ENCODE assay signal across 10 cellular contexts in the genomic region with DNA sequence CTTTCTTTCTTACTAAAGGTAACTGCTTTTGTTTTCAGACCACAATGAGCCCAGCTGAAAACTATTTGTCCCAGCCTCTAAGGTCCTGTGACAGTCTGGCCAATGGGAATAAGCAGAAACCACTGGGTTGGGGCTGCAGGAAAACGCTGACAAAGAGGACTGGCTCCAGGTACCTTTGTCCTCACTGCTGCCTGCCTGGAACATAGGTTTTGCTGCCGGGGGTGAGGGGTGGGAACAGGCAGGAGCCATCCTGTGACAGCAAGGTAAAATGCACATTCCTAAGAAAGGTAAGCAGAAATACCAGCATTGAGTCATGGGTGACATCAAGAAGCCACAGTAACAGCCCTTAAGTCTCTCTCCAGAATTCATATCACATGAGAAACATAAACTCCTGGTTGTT. TPM values are rescaled to one million over a fixed set of nuclear protein-coding genes. Genes with fewer than 3 reads are reported as not detected.
DNase-seq lines count a peak whose midpoint lies in the region; ATAC-seq and TF ChIP-seq lines count a peak whose summit lies in the region.
"Had no signal": no experiment of that assay in that cellular context is flagged by ENCODE, and none has a peak within 500 bp of the region (broad histone marks: within the 10 kb centered on the region; RNA-seq: fewer than 3 reads in every experiment).

No MANE protein-coding gene starts in this region.

- no peaks in the 10 kb centered on the region for H3K27me3 ChIP-seq in HUES48 (ENCODE audit: control insufficient read depth, insufficient read depth, low read length)
- H3K27me3 ChIP-seq in mammary epithelial cell (ENCODE audit: insufficient read depth, low read length), result no peaks in the 10 kb centered on the region
- no peaks in the 10 kb centered on the region for H3K27me3 ChIP-seq in esophagus squamous epithelium
- no peaks in the 10 kb centered on the region for H3K27me3 ChIP-seq in aorta (ENCODE audit: control insufficient read depth in 1 of 2, insufficient read depth in 2 of 2, low read length in 1 of 2)
- H3K27me3 ChIP-seq: testis had no signal

- peaks cover 17% of the 10 kb centered on the region for H3K4me1 ChIP-seq in HUES48 (ENCODE audit: control insufficient read depth, insufficient read depth, low read length)
- peaks cover 20% of the 10 kb centered on the region for H3K4me1 ChIP-seq in mammary epithelial cell (ENCODE audit: insufficient read depth, low read length)
- peaks cover 0 to 30% (median 6%) of the 10 kb centered on the region in 3 donors for H3K4me1 ChIP-seq in esophagus squamous epithelium
- H3K4me1 ChIP-seq in aorta (ENCODE audit: control insufficient read depth in 1 of 2, insufficient read depth in 2 of 2, low read length in 2 of 2), result no peaks in the 10 kb centered on the region

- no peak for TF ChIP-seq POLR2A in esophagus squamous epithelium (IDR thresholded peaks at IDR 0.05)

- peak overlapping the region; percentile 41 for H3K4me2 ChIP-seq in mammary epithelial cell (ENCODE audit: insufficient read depth, low read depth, low read length)

- H3K4me3 ChIP-seq in HUES48 (ENCODE audit: low read depth, low read length) (no peak overlapping the region), mammary epithelial cell (replicated peaks in 1 of 3; ENCODE audit: insufficient read depth in 1 of 3, low read depth in 2 of 3, low read length in 3 of 3) (no peak overlapping the region), esophagus squamous epithelium (no peak overlapping the region), aorta (ENCODE audit: low read length in 2 of 2) (no peak overlapping the region)
- H3K4me3 ChIP-seq: testis had no signal

- H3K79me2 ChIP-seq in mammary epithelial cell (ENCODE audit: insufficient read depth, low read length), result peaks cover 90% of the 10 kb centered on the region

- no TSS peak for BruUV-seq in mammary epithelial cell (replicated peaks; lab: Mats Ljungman, UMichigan)

- H3K9ac ChIP-seq in HUES48 (ENCODE audit: low read depth, low read length) (peak overlapping the region; percentile 43), mammary epithelial cell (ENCODE audit: insufficient read depth, low read length) (no peak overlapping the region)

- H4K20me1 ChIP-seq in mammary epithelial cell (ENCODE audit: insufficient read depth, low read length), result no peaks in the 10 kb centered on the region

- H3K36me3 Mint-ChIP-seq in mesothelial cell of epicardium, result peaks cover 3% of the 10 kb centered on the region

- peaks cover 8% of the 10 kb centered on the region for H3K4me1 Mint-ChIP-seq in mesothelial cell of epicardium

- no peaks in the 10 kb centered on the region for H3K9me3 ChIP-seq in HUES48 (ENCODE audit: control insufficient read depth, insufficient read depth, low read length)
- H3K9me3 ChIP-seq in mammary epithelial cell (replicated peaks; ENCODE audit: insufficient read depth, low read length), result no peaks in the 10 kb centered on the region
- no peaks in the 10 kb centered on the region for H3K9me3 ChIP-seq in esophagus squamous epithelium
- no peaks in the 10 kb centered on the region for H3K9me3 ChIP-seq in aorta (ENCODE audit: control insufficient read depth, low read length)
- H3K9me3 ChIP-seq: testis had no signal

- H3K27me3 Mint-ChIP-seq in mesothelial cell of epicardium (ENCODE audit: low read depth), result no peaks in the 10 kb centered on the region

- no peaks in the 10 kb centered on the region; the same call in 1 of the 2 replicates for H3K36me3 ChIP-seq in HUES48 (ENCODE audit: control insufficient read depth, insufficient read depth, low read length)
- H3K36me3 ChIP-seq in mammary epithelial cell (ENCODE audit: insufficient read depth, low read length), result no peaks in the 10 kb centered on the region
- no peaks in the 10 kb centered on the region for H3K36me3 ChIP-seq in esophagus squamous epithelium
- no peaks in the 10 kb centered on the region for H3K36me3 ChIP-seq in aorta (ENCODE audit: control insufficient read depth in 1 of 2, insufficient read depth in 2 of 2, low read length in 1 of 2)

- H3K4me3 Mint-ChIP-seq in mesothelial cell of epicardium, result no peak overlapping the region

- in situ Hi-C loops in mammary epithelial cell (cut with MboI; ENCODE audit: low sequenced_read_pairs in 2 of 2), result no loop called here

- no peak overlapping the region for H2AFZ ChIP-seq in mammary epithelial cell (ENCODE audit: low read depth, low read length)

- intact Hi-C loops in mammary epithelial cell (cut with micrococcal nuclease) (no loop called here), esophagus squamous epithelium (cut with DNase I) (no loop called here), aorta (cut with DNase I) (no loop called here)

- DNase-seq in mammary epithelial cell (peak; percentile 85), mesothelial cell of epicardium (ENCODE audit: low spot score in 2 of 2, unreplicated experiment in 2 of 2) (no peak), NCI-H146 treated with DMSO at 0.1 percent for 48 hours (lab: John Stamatoyannopoulos, UW; ENCODE audit: unreplicated experiment) (no peak), esophagus squamous epithelium (lab: John Stamatoyannopoulos, UW) (no peak), aorta (no peak)
- DNase-seq in stimulated activated CD4-positive, alpha-beta T cell treated with anti-CD3 and anti-CD28 coated beads, Interleukin-15, amount 100 ng/mL, for 24 hours, result no peak
- DNase-seq: foreskin melanocyte, testis had no signal

- CTCF ChIA-PET in mammary epithelial cell (lab: Charles Lee; ENCODE audit: low non-redundant PET), result no interaction called here

- no peak for TF ChIP-seq CTCF in C4-2B (conservative IDR thresholded peaks at IDR 0.05)
- TF ChIP-seq CTCF in mammary epithelial cell (conservative IDR thresholded peaks at IDR 0.05 in 1 of 2, IDR thresholded peaks at IDR 0.05 in 1 of 2; ENCODE audit: extremely low read depth in 1 of 2, insufficient read depth in 1 of 2, low read depth in 1 of 2, low read length in 2 of 2), result no peak
- no peak for TF ChIP-seq CTCF in mesothelial cell of epicardium (IDR thresholded peaks at IDR 0.05; ENCODE audit: unreplicated experiment)
- no peak for TF ChIP-seq CTCF in esophagus squamous epithelium (IDR thresholded peaks at IDR 0.05)

- peak overlapping the region; percentile 88 for H3K27ac Mint-ChIP-seq in mesothelial cell of epicardium

- dilution Hi-C loops in mammary epithelial cell (cut with HindIII; ENCODE audit: low sequenced_read_pairs), result no loop called here

- WGBS in mammary epithelial cell (ENCODE audit: low coverage, missing lambda C conversion rate), result 7% methylated on average over 2 of the region's 2 CpGs
- 10 to 43% methylated on average over 1 to 2 of the region's 2 CpGs for WGBS in esophagus squamous epithelium, 2 donors
- 53 to 61% methylated on average over 2 of the region's 2 CpGs for WGBS in aorta, 2 donors

- H3K27ac ChIP-seq in C4-2B (peak overlapping the region; percentile 8; the same call in 1 of the 2 replicates), HUES48 (ENCODE audit: low read depth, low read length) (peak overlapping the region; percentile 89), mammary epithelial cell (ENCODE audit: insufficient read depth, low read depth, low read length) (peak overlapping the region; percentile 70), esophagus squamous epithelium (peak overlapping the region in 2 of 4 donors; percentile 11 to 46), aorta (ENCODE audit: low read depth in 1 of 2, low read length in 2 of 2) (no peak overlapping the region)
- H3K27ac ChIP-seq: testis had no signal

- ATAC-seq in aorta (ENCODE audit: low FRiP score), result no peak

- no peaks in the 10 kb centered on the region for H3K9me3 Mint-ChIP-seq in mesothelial cell of epicardium

RNA-seq across cellular contexts. Expression of a gene that starts 21.6 kb away (rescaled TPM):
- total RNA-seq in mammary epithelial cell (10 to 100 TPM; 25.3 to 47.0 TPM), mesothelial cell of epicardium (37.0 to 38.7 TPM (median 38.1 TPM) in 3 replicates), esophagus squamous epithelium (10 to 100 TPM; 31.8 to 37.9 (median 33.4) TPM), aorta (10 to 100 TPM; 37.2 to 52.9 TPM)
- polyA plus RNA-seq in mammary epithelial cell (18.6 TPM), aorta (10 to 100 TPM; 26.6 to 37.7 TPM)
- 15.6 TPM for polyA minus RNA-seq in mammary epithelial cell

Comparison
In these comparisons a context has a peak if more than half of its experiments do, and no peak if none do; other contexts are left out.
1. H3K27ac ChIP-seq: peak in C4-2B (single experiment), HUES48 (single experiment) and mammary epithelial cell (single experiment); none in aorta (0 of 2).